Comparison of ENCODE assay signal across 37 cellular contexts in the genomic region with DNA sequence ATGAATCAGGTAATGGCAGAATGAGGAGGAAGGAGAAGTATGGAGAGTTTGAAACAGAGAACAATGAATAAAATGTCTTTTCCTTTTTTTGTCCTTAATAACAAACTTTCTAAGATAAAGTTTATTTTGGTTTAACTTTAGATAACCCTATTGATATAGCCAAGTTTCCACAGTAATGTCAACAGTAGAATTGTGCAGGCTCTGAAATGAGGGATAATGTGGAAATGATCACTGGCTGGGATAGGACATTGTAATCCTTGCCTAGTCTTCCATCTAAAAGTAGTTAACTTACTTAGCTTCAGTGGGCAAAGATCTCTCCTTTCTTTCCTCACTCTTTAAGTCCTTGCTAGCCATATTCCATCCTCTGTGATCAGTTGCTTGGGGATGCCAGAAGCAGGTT. TPM values are rescaled to one million over a fixed set of nuclear protein-coding genes. Genes with fewer than 3 reads are reported as not detected.
"Had no signal": no experiment of that assay in that cellular context is flagged by ENCODE, and none has a peak within 500 bp of the region (broad histone marks: within the 10 kb centered on the region; RNA-seq: fewer than 3 reads in every experiment).

No MANE protein-coding gene starts in this region.

- H3K9me3 ChIP-seq: MG63 had no signal

- H3K27me3 ChIP-seq: MG63 had no signal

- DNase-seq: Karpas-422, Kasumi-1, MG63, MM.1S, MV-4-11, NCI-H1048, NCI-H1092, NCI-H1092 treated with DMSO at 0.1 percent for 48 hours, NCI-H1105, NCI-H1105 treated with DMSO at 0.1 percent for 48 hours, NCI-H1417, NCI-H1417 treated with DMSO at 0.1 percent for 48 hours, NCI-H1436, NCI-H1436 treated with DMSO at 0.1 percent for 48 hours, NCI-H146, NCI-H1694, NCI-H1694 treated with DMSO at 0.1 percent for 48 hours, NCI-H187, NCI-H187 treated with DMSO at 0.1 percent for 48 hours, NCI-H1930, NCI-H2029, NCI-H2029 treated with DMSO at 0.1 percent for 48 hours, NCI-H2081, NCI-H2081 treated with DMSO at 0.1 percent for 48 hours, NCI-H2107, NCI-H2171, NCI-H2171 treated with DMSO at 0.1 percent for 48 hours, NCI-H2227 treated with DMSO at 0.1 percent for 48 hours, NCI-H226, NCI-H345, NCI-H446, NCI-H446 treated with DMSO at 0.1 percent for 48 hours, NCI-H510A had no signal

- H3K27ac ChIP-seq: KMS-11 had no signal

- H3K36me3 ChIP-seq: MG63 had no signal

- H3K4me3 ChIP-seq: MG63 had no signal

- H3K4me2 ChIP-seq: KMS-11 had no signal

- H3K9ac ChIP-seq: KMS-11 had no signal

RNA-seq across cellular contexts. Expression of a gene that starts 52.8 kb away (rescaled TPM):
- total RNA-seq: LHCN-M2, M059J, MCF 10A had no signal
